In the genomic region with DNA sequence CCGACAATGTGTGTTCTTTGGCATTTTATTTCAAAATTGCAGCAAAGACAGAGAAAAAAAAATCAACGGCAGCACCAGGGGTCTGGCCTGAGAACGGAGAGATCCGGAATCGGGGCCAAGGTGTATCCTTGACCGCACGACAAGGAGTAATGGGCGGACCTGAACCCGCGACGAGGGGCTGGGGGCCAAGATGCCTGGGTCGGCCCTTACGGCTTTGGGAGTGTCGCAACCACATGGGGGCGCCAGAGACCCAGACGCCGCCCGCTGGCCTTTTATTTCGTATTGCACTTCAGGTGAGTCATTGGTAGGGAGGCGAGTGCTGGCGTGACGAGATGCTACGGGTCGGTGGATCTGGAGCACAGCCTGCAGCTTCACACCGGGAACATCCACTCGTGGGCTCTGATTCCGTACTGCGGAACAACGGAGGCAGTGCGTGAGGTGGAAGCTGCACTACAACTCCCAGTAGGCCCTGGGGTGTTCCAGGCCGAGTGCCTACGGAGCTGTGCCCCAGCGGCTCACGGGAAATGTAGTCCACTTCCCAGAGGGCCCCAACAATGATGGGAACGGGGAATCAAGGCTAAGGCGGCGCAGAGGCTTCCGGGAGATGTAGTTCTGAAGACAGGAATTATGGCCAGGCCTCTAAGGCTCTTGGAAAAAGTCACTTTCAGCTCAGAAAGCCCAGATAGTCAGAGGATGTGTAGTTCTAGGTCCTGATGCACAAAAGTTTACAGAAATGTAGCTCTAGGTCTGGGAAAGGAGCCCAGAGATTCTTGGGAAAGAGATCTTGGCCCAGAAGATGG, we compare ENCODE assay signal across 8 cellular contexts. TPM values are rescaled to one million over a fixed set of nuclear protein-coding genes. Genes with fewer than 3 reads are reported as not detected.
DNase-seq lines count a peak whose midpoint lies in the region; ATAC-seq and TF ChIP-seq lines count a peak whose summit lies in the region.

No MANE protein-coding gene starts in this region.

- H3K27ac ChIP-seq in RWPE2 (ENCODE audit: poor library complexity, severe bottlenecking): peak overlapping the region; percentile 37

- H3K27me3 Mint-ChIP-seq in natural killer cell treated with Interleukin-12 subunit alpha and Interleukin-12 subunit beta and Interleukin-15 and Interleukin-18, amount 100 ng/mL, for 72 hours: no peaks in the 10 kb centered on the region

- H3K9me3 ChIP-seq in RWPE2 (ENCODE audit: severe bottlenecking): no peaks in the 10 kb centered on the region

- no peaks in the 10 kb centered on the region for H3K9me3 Mint-ChIP-seq in natural killer cell treated with Interleukin-12 subunit alpha and Interleukin-12 subunit beta and Interleukin-15 and Interleukin-18, amount 100 ng/mL, for 72 hours

- ATAC-seq in GM21825 (IDR thresholded peaks at IDR 0.05; ENCODE audit: unreplicated experiment) (peak; percentile 72), RWPE2 (ENCODE audit: low read depth) (peak; percentile 97)
- peak; percentile 98 for ATAC-seq in natural killer cell treated with Interleukin-12 subunit alpha and Interleukin-12 subunit beta and Interleukin-15 and Interleukin-18, amount 100 ng/mL, for 72 hours

- H3K4me1 ChIP-seq in RWPE2 (ENCODE audit: insufficient read depth, poor library complexity, severe bottlenecking): peaks cover 8% of the 10 kb centered on the region

- no peaks in the 10 kb centered on the region for H3K36me3 ChIP-seq in RWPE2 (ENCODE audit: low read depth)

- no peaks in the 10 kb centered on the region for H3K27me3 ChIP-seq in RWPE2 (ENCODE audit: insufficient read depth, poor library complexity, severe bottlenecking)

- peak; percentile 69 for TF ChIP-seq CTCF in LNCAP (IDR thresholded peaks at IDR 0.05)
- peak; percentile 97 for TF ChIP-seq CTCF in RWPE2 (IDR thresholded peaks at IDR 0.05; ENCODE audit: poor library complexity, severe bottlenecking)
- peak; percentile 82 for TF ChIP-seq CTCF in fibroblast of pulmonary artery (IDR thresholded peaks at IDR 0.05; ENCODE audit: low read length, missing control alignments)

- DNase-seq in DMS53 (lab: John Stamatoyannopoulos, UW) (peak; percentile 98), RWPE2 (ENCODE audit: low spot score) (peak; percentile 93), fibroblast of pulmonary artery (ENCODE audit: low read depth) (peak; percentile 95)
- DNase-seq in activated T-helper 9 cell treated with anti-CD3 and anti-CD28 coated beads, Interleukin-2, amount 50 U/mL, for 16 hours (ENCODE audit: low read depth): peak; percentile 71
- peak; percentile 84 for DNase-seq in natural killer cell treated with Interleukin-12 subunit alpha and Interleukin-12 subunit beta and Interleukin-15 and Interleukin-18, amount 100 ng/mL, for 72 hours (ENCODE audit: low spot score)
- DNase-seq in stimulated activated naive CD4-positive, alpha-beta T cell (lab: John Stamatoyannopoulos, UW): peak; percentile 72 to 94 (median 86)

- peak overlapping the region; percentile 55 to 90 for H3K27ac Mint-ChIP-seq in natural killer cell treated with Interleukin-12 subunit alpha and Interleukin-12 subunit beta and Interleukin-15 and Interleukin-18, amount 100 ng/mL, for 72 hours

- H3K4me1 Mint-ChIP-seq in natural killer cell treated with Interleukin-12 subunit alpha and Interleukin-12 subunit beta and Interleukin-15 and Interleukin-18, amount 100 ng/mL, for 72 hours (ENCODE audit: low read depth in 2 of 2): peaks cover 6 to 9% of the 10 kb centered on the region in 2 donors

- H3K36me3 Mint-ChIP-seq in natural killer cell treated with Interleukin-12 subunit alpha and Interleukin-12 subunit beta and Interleukin-15 and Interleukin-18, amount 100 ng/mL, for 72 hours: no peaks in the 10 kb centered on the region

- peak overlapping the region; percentile 27 for H3K4me3 ChIP-seq in RWPE2 (ENCODE audit: severe bottlenecking)
- H3K4me3 ChIP-seq in fibroblast of pulmonary artery (replicated peaks; ENCODE audit: low read depth, low read length): peak overlapping the region; percentile 60

- H3K4me3 Mint-ChIP-seq in natural killer cell treated with Interleukin-12 subunit alpha and Interleukin-12 subunit beta and Interleukin-15 and Interleukin-18, amount 100 ng/mL, for 72 hours: peak overlapping the region; percentile 82

RNA-seq across cellular contexts. Expression of a gene that starts 15.6 kb away (rescaled TPM):
- total RNA-seq in natural killer cell treated with Interleukin-12 subunit alpha and Interleukin-12 subunit beta and Interleukin-15 and Interleukin-18, amount 100 ng/mL, for 72 hours: 10 to 100 TPM; 31.7 to 40.4 TPM

RNA-seq across cellular contexts. Expression of a gene that starts 39.9 kb away (rescaled TPM):
- not detected for total RNA-seq in natural killer cell treated with Interleukin-12 subunit alpha and Interleukin-12 subunit beta and Interleukin-15 and Interleukin-18, amount 100 ng/mL, for 72 hours

RNA-seq across cellular contexts. Expression of a gene that starts 41.0 kb away (rescaled TPM):
- under 1 TPM in 1 of 2 donors, not detected in 1; 0.26 TPM for total RNA-seq in natural killer cell treated with Interleukin-12 subunit alpha and Interleukin-12 subunit beta and Interleukin-15 and Interleukin-18, amount 100 ng/mL, for 72 hours

RNA-seq across cellular contexts. Expression of a gene that starts 42.8 kb away (rescaled TPM):
- total RNA-seq in natural killer cell treated with Interleukin-12 subunit alpha and Interleukin-12 subunit beta and Interleukin-15 and Interleukin-18, amount 100 ng/mL, for 72 hours: under 1 TPM in 1 of 2 donors, not detected in 1; 0.21 TPM

RNA-seq across cellular contexts. Expression of a gene that starts 48.5 kb away (rescaled TPM):
- total RNA-seq in natural killer cell treated with Interleukin-12 subunit alpha and Interleukin-12 subunit beta and Interleukin-15 and Interleukin-18, amount 100 ng/mL, for 72 hours: not detected

Comparison
In these comparisons a context has a peak if more than half of its experiments do, and no peak if none do; other contexts are left out.
1. Peak in every context shown above with its lines: DNase-seq, ATAC-seq, H3K4me3 ChIP-seq and H3K27ac ChIP-seq.